In the genomic region with DNA sequence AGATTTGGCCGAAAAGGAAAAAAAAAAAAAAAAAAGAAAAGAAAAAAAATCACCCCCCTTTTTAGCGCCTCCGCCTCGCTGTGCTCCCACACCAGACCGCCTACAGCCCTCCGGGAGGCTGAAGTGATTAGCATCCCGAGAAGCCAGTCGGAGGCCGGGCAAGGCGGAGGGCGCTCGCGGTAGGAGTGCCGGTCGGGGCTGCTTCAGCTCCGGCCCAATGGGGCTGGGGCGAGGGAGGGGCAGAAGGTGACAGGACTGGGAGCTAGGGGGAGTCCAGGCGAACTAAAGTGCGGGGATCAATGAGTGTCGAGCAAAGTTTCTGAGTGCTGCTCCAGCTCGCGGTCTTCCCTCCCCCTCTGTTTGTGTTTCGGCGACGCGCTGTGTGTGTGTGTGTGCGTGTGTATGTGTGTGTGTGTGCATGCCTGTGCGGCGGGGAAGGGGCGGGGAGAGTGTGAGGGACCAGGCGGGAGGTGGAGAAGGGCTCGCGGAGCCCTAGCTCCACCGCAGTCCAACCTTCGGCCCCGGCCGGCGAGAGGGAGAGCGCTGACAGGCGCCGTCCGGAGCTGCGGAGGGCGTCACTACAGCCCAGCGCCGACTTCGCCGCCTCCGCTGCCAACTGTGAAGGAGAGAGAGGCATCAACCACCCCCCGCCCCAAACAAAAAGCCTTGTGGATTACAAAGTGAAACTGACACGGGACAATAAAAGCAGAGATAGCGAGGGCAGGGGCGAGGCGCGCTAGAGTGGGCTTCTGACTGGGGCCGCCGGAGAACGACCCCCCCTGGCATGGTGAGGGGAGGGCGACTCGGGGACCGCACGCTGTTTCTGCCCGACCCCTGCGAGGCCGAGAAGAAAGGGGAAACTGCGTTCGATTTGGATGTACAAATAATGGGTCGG, we compare ENCODE assay signal across 1 cellular context.
TF ChIP-seq lines count a peak whose summit lies in the region.

A gene with protein sequence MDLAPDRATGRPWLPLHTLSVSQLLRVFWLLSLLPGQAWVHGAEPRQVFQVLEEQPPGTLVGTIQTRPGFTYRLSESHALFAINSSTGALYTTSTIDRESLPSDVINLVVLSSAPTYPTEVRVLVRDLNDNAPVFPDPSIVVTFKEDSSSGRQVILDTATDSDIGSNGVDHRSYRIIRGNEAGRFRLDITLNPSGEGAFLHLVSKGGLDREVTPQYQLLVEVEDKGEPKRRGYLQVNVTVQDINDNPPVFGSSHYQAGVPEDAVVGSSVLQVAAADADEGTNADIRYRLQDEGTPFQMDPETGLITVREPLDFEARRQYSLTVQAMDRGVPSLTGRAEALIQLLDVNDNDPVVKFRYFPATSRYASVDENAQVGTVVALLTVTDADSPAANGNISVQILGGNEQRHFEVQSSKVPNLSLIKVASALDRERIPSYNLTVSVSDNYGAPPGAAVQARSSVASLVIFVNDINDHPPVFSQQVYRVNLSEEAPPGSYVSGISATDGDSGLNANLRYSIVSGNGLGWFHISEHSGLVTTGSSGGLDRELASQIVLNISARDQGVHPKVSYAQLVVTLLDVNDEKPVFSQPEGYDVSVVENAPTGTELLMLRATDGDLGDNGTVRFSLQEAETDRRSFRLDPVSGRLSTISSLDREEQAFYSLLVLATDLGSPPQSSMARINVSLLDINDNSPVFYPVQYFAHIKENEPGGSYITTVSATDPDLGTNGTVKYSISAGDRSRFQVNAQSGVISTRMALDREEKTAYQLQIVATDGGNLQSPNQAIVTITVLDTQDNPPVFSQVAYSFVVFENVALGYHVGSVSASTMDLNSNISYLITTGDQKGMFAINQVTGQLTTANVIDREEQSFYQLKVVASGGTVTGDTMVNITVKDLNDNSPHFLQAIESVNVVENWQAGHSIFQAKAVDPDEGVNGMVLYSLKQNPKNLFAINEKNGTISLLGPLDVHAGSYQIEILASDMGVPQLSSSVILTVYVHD (N-terminal part only) (plus strand): TSS at position 280 of the 895 bp plus-strand sequence. CDS start 1,457 bp downstream, outside the sequence.

TF ChIP-seq in HepG2, 621 proteins besides CTCF, POLR2A, EP300 and RAD21 (continued from another document and continues in another):
- TF ChIP-seq FIP1L1 (IDR thresholded peaks at IDR 0.05; ENCODE audit: borderline replicate concordance, insufficient read depth, low read depth, low read length) (no peak), ZNF766 (CRISPR knock-in tag; IDR thresholded peaks at IDR 0.05; ENCODE audit: borderline replicate concordance) (no peak), KLF15 (CRISPR knock-in tag; IDR thresholded peaks at IDR 0.05; ENCODE audit: borderline replicate concordance) (no peak; the same call in 1 of the 2 replicates), ZBTB49 (CRISPR knock-in tag; IDR thresholded peaks at IDR 0.05; ENCODE audit: borderline replicate concordance) (no peak), RFXAP (CRISPR knock-in tag; IDR thresholded peaks at IDR 0.05; ENCODE audit: borderline replicate concordance) (no peak), ZNF430 (CRISPR knock-in tag; IDR thresholded peaks at IDR 0.05) (peak; percentile 83; the same call in 1 of the 2 replicates), ZNF670 (CRISPR knock-in tag; IDR thresholded peaks at IDR 0.05; ENCODE audit: borderline replicate concordance) (no peak; the same call in 1 of the 2 replicates), REPIN1 (CRISPR knock-in tag; IDR thresholded peaks at IDR 0.05; ENCODE audit: borderline replicate concordance, low read depth) (peak; percentile 73; the same call in 1 of the 2 replicates), MTF1 (CRISPR knock-in tag; IDR thresholded peaks at IDR 0.05) (no peak), ZNF780A (CRISPR knock-in tag; IDR thresholded peaks at IDR 0.05) (no peak), MLLT10 (CRISPR knock-in tag; IDR thresholded peaks at IDR 0.05) (no peak), ZFP62 (CRISPR knock-in tag; IDR thresholded peaks at IDR 0.05) (no peak), FOXJ3 (CRISPR knock-in tag; IDR thresholded peaks at IDR 0.05; ENCODE audit: borderline replicate concordance) (no peak), ZBTB3 (CRISPR knock-in tag; IDR thresholded peaks at IDR 0.05; ENCODE audit: borderline replicate concordance, low read depth) (no peak), ZFP36L1 (CRISPR knock-in tag; IDR thresholded peaks at IDR 0.05) (no peak), TBX3 (IDR thresholded peaks at IDR 0.05; ENCODE audit: borderline replicate concordance) (peak; percentile 57; the same call in 1 of the 2 replicates), ZNF337 (CRISPR knock-in tag; IDR thresholded peaks at IDR 0.05; ENCODE audit: borderline replicate concordance, low read depth) (no peak), TBX2 (CRISPR knock-in tag; IDR thresholded peaks at IDR 0.05; ENCODE audit: borderline replicate concordance) (peak; percentile 77; the same call in 1 of the 2 replicates), ZNF788 (CRISPR knock-in tag; IDR thresholded peaks at IDR 0.05; ENCODE audit: borderline replicate concordance) (peak; percentile 74; the same call in 1 of the 2 replicates), ZNF138 (CRISPR knock-in tag; IDR thresholded peaks at IDR 0.05; ENCODE audit: low read depth) (0 out of 2 replicates have a peak, but pooled peaks have one; percentile 23), ZNF224 (CRISPR knock-in tag; IDR thresholded peaks at IDR 0.05) (no peak), ZNF3 (CRISPR knock-in tag; IDR thresholded peaks at IDR 0.05) (no peak)
- TF ChIP-seq, protein P1, sequence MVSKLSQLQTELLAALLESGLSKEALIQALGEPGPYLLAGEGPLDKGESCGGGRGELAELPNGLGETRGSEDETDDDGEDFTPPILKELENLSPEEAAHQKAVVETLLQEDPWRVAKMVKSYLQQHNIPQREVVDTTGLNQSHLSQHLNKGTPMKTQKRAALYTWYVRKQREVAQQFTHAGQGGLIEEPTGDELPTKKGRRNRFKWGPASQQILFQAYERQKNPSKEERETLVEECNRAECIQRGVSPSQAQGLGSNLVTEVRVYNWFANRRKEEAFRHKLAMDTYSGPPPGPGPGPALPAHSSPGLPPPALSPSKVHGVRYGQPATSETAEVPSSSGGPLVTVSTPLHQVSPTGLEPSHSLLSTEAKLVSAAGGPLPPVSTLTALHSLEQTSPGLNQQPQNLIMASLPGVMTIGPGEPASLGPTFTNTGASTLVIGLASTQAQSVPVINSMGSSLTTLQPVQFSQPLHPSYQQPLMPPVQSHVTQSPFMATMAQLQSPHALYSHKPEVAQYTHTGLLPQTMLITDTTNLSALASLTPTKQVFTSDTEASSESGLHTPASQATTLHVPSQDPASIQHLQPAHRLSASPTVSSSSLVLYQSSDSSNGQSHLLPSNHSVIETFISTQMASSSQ (IDR thresholded peaks at IDR 0.05; ENCODE audit: low read depth) = no peak
- TF ChIP-seq, protein P1 (CRISPR knock-in tag; IDR thresholded peaks at IDR 0.05; ENCODE audit: borderline replicate concordance) = 0 out of 2 replicates have a peak, but pooled peaks have one; percentile 14
- TF ChIP-seq, protein P2, sequence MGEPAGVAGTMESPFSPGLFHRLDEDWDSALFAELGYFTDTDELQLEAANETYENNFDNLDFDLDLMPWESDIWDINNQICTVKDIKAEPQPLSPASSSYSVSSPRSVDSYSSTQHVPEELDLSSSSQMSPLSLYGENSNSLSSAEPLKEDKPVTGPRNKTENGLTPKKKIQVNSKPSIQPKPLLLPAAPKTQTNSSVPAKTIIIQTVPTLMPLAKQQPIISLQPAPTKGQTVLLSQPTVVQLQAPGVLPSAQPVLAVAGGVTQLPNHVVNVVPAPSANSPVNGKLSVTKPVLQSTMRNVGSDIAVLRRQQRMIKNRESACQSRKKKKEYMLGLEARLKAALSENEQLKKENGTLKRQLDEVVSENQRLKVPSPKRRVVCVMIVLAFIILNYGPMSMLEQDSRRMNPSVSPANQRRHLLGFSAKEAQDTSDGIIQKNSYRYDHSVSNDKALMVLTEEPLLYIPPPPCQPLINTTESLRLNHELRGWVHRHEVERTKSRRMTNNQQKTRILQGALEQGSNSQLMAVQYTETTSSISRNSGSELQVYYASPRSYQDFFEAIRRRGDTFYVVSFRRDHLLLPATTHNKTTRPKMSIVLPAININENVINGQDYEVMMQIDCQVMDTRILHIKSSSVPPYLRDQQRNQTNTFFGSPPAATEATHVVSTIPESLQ (CRISPR knock-in tag; conservative IDR thresholded peaks at IDR 0.05) = no peak
- TF ChIP-seq, protein P3, sequence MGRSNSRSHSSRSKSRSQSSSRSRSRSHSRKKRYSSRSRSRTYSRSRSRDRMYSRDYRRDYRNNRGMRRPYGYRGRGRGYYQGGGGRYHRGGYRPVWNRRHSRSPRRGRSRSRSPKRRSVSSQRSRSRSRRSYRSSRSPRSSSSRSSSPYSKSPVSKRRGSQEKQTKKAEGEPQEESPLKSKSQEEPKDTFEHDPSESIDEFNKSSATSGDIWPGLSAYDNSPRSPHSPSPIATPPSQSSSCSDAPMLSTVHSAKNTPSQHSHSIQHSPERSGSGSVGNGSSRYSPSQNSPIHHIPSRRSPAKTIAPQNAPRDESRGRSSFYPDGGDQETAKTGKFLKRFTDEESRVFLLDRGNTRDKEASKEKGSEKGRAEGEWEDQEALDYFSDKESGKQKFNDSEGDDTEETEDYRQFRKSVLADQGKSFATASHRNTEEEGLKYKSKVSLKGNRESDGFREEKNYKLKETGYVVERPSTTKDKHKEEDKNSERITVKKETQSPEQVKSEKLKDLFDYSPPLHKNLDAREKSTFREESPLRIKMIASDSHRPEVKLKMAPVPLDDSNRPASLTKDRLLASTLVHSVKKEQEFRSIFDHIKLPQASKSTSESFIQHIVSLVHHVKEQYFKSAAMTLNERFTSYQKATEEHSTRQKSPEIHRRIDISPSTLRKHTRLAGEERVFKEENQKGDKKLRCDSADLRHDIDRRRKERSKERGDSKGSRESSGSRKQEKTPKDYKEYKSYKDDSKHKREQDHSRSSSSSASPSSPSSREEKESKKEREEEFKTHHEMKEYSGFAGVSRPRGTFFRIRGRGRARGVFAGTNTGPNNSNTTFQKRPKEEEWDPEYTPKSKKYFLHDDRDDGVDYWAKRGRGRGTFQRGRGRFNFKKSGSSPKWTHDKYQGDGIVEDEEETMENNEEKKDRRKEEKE (IDR thresholded peaks at IDR 0.05) = no peak
- TF ChIP-seq, protein P4, sequence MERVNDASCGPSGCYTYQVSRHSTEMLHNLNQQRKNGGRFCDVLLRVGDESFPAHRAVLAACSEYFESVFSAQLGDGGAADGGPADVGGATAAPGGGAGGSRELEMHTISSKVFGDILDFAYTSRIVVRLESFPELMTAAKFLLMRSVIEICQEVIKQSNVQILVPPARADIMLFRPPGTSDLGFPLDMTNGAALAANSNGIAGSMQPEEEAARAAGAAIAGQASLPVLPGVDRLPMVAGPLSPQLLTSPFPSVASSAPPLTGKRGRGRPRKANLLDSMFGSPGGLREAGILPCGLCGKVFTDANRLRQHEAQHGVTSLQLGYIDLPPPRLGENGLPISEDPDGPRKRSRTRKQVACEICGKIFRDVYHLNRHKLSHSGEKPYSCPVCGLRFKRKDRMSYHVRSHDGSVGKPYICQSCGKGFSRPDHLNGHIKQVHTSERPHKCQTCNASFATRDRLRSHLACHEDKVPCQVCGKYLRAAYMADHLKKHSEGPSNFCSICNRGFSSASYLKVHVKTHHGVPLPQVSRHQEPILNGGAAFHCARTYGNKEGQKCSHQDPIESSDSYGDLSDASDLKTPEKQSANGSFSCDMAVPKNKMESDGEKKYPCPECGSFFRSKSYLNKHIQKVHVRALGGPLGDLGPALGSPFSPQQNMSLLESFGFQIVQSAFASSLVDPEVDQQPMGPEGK (CRISPR knock-in tag; IDR thresholded peaks at IDR 0.05) = peak; percentile 25; the same call in 1 of the 2 replicates
- TF ChIP-seq, protein P5, sequence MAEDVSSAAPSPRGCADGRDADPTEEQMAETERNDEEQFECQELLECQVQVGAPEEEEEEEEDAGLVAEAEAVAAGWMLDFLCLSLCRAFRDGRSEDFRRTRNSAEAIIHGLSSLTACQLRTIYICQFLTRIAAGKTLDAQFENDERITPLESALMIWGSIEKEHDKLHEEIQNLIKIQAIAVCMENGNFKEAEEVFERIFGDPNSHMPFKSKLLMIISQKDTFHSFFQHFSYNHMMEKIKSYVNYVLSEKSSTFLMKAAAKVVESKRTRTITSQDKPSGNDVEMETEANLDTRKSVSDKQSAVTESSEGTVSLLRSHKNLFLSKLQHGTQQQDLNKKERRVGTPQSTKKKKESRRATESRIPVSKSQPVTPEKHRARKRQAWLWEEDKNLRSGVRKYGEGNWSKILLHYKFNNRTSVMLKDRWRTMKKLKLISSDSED (CRISPR knock-in tag; IDR thresholded peaks at IDR 0.05) = no peak
- TF ChIP-seq, protein P6, sequence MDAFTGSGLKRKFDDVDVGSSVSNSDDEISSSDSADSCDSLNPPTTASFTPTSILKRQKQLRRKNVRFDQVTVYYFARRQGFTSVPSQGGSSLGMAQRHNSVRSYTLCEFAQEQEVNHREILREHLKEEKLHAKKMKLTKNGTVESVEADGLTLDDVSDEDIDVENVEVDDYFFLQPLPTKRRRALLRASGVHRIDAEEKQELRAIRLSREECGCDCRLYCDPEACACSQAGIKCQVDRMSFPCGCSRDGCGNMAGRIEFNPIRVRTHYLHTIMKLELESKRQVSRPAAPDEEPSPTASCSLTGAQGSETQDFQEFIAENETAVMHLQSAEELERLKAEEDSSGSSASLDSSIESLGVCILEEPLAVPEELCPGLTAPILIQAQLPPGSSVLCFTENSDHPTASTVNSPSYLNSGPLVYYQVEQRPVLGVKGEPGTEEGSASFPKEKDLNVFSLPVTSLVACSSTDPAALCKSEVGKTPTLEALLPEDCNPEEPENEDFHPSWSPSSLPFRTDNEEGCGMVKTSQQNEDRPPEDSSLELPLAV (CRISPR knock-in tag; conservative IDR thresholded peaks at IDR 0.05; ENCODE audit: low read depth) = no peak
- TF ChIP-seq, protein P7, sequence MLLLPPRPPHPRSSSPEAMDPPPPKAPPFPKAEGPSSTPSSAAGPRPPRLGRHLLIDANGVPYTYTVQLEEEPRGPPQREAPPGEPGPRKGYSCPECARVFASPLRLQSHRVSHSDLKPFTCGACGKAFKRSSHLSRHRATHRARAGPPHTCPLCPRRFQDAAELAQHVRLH (CRISPR knock-in tag; IDR thresholded peaks at IDR 0.05; ENCODE audit: borderline replicate concordance, low read depth) = peak; percentile 41; the same call in 1 of the 2 replicates
